8 cellular contexts compared by ENCODE assay signal in the genomic region with DNA sequence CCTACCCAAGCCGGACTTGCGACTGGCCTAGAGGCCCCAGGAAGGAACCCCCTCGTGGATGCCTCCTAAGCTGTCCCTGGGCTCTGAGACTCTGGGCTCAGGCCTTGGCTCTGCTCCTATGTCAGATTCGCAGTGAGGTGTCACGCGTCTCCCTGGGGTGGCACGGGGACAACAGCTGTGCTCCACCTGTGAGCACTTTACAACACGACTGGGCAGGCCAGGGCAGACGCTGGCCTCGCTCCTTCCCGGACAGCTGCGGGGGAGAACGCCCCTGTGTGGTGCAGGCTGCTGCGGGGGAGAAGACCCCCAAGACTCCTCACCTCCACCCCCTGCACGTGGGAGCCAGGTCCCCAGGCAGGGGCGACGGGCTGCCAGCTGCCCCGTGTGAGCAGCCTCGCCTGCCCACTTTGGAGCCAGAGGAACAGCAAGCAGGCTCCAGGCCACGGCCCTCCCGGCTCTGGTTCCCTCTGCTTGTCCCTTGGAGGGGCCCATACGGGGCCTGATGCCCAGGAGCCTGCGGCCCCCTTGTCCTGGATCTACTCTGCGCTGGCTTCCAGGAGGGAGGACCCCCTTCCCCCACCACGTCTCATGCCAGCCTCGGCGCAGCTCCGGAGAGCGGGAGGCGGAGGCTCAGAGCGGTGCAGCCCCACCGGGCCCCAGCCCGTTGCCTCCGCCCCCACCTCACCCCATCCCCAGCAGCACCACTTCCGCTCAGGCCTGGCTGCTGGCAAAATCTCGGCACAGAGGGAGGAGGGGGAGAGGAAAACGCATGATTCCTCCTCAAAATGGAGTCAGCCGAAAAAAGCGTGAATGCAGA. TPM values are rescaled to one million over a fixed set of nuclear protein-coding genes. Genes with fewer than 3 reads are reported as not detected.
DNase-seq lines count a peak whose midpoint lies in the region; ATAC-seq, FAIRE-seq and TF ChIP-seq lines count a peak whose summit lies in the region.

No MANE protein-coding gene starts in this region.

- H3K27me3 ChIP-seq in NT2/D1 (ENCODE audit: insufficient read depth, insufficient read length): no peaks in the 10 kb centered on the region
- H3K27me3 ChIP-seq in iPS-18a (ENCODE audit: control insufficient read depth, insufficient read depth, low read length): peaks cover 8% of the 10 kb centered on the region
- H3K27me3 ChIP-seq in H9 (ENCODE audit: insufficient read depth, low read length): no peaks in the 10 kb centered on the region

- no peak overlapping the region for H3K23ac ChIP-seq in H9 (ENCODE audit: insufficient read length, low read depth, low read length)

- no peak overlapping the region for H2BK20ac ChIP-seq in H9 (ENCODE audit: low read depth, low read length, poor library complexity, severe bottlenecking)

- H2AFZ ChIP-seq in H9 (ENCODE audit: low read length): no peak overlapping the region

- no peak overlapping the region for H3T11ph ChIP-seq in H9 (ENCODE audit: low read length)

- FAIRE-seq in urothelium cell line (lab: Jason Lieb, UNC): no peak

- intact Hi-C loops in left colon (cut with DNase I, micrococcal nuclease): no loop called here

- H3K4me1 Mint-ChIP-seq in H9: peaks cover 0 to 16% of the 10 kb centered on the region in 2 experiments

- peaks cover 0 to 2% (median 0%) of the 10 kb centered on the region in 3 experiments; a peak in 1 of 7 replicates for H3K36me3 Mint-ChIP-seq in H9 (ENCODE audit: insufficient read depth in 1 of 3, low read depth in 3 of 3)

- H3K4me3 ChIP-seq in NT2/D1 (ENCODE audit: insufficient read length, low read depth) (no peak overlapping the region), iPS-18a (ENCODE audit: low read length) (no peak overlapping the region)

- H3K23me2 ChIP-seq in H9 (ENCODE audit: insufficient read length, low read depth, low read length, poor library complexity, severe bottlenecking): no peaks in the 10 kb centered on the region

- no peak overlapping the region for H3K4me2 ChIP-seq in H9 (ENCODE audit: insufficient read depth, insufficient read length, low read length)

- no peak overlapping the region for H3K18ac ChIP-seq in H9 (ENCODE audit: insufficient read length, low read depth, low read length)

- H4K5ac ChIP-seq in H9 (ENCODE audit: insufficient read length, low read depth, low read length): no peak overlapping the region

- TF ChIP-seq CTCF in H9 (conservative IDR thresholded peaks at IDR 0.05): no peak

- H3K79me2 ChIP-seq in H9 (ENCODE audit: insufficient read depth, low read length): no peaks in the 10 kb centered on the region

- H3K27ac Mint-ChIP-seq in H9: no peak overlapping the region

- H3K9ac ChIP-seq in NT2/D1 (ENCODE audit: insufficient read length, low read depth) (peak overlapping the region; percentile 57), iPS-18a (ENCODE audit: low read length) (peak overlapping the region; percentile 22), H9 (ENCODE audit: extremely low read depth, insufficient read length, low read length) (no peak overlapping the region)

- no peak overlapping the region; the same call in none of the 2 replicates for H3K14ac ChIP-seq in H9 (ENCODE audit: insufficient read depth, low read length)

- no peaks in the 10 kb centered on the region for H3K36me3 ChIP-seq in NT2/D1 (ENCODE audit: insufficient read depth, insufficient read length, low read length)
- H3K36me3 ChIP-seq in iPS-18a (ENCODE audit: control insufficient read depth, low read depth, low read length): no peaks in the 10 kb centered on the region

- no CpG with 5 or more reads among the region's 39 CpGs for WGBS in H9 (ENCODE audit: extremely low coverage, insufficient read length, low lambda C conversion rate)

- H3K9me3 ChIP-seq in NT2/D1 (ENCODE audit: insufficient read depth, low read length): no peaks in the 10 kb centered on the region
- no peaks in the 10 kb centered on the region for H3K9me3 ChIP-seq in iPS-18a (ENCODE audit: control insufficient read depth, low read depth, low read length)
- no peaks in the 10 kb centered on the region for H3K9me3 ChIP-seq in H9 (ENCODE audit: control insufficient read depth, low read depth, low read length)

- H3K27ac ChIP-seq in iPS-18a (ENCODE audit: low read length) (no peak overlapping the region), H9 (ENCODE audit: insufficient read length, low read depth, low read length) (no peak overlapping the region)

- H2BK5ac ChIP-seq in H9 (ENCODE audit: insufficient read length, low read length): no peak overlapping the region

- no peak overlapping the region for H2BK120ac ChIP-seq in H9 (ENCODE audit: low read depth, low read length, poor library complexity, severe bottlenecking)

- H3K27me3 Mint-ChIP-seq in H9 (ENCODE audit: low read depth): no peaks in the 10 kb centered on the region

- no peaks in the 10 kb centered on the region for H4K20me1 ChIP-seq in H9 (ENCODE audit: control insufficient read depth, insufficient read depth, insufficient read length)

- H2AK5ac ChIP-seq in H9 (ENCODE audit: insufficient read length, low read length): no peak overlapping the region

- H2BK12ac ChIP-seq in H9 (ENCODE audit: insufficient read length, low read depth, low read length): no peak overlapping the region

- H3K56ac ChIP-seq in H9 (ENCODE audit: insufficient read length, low read depth, low read length): no peak overlapping the region

- no peak overlapping the region for H2BK15ac ChIP-seq in H9 (ENCODE audit: low read depth, low read length)

- H4K8ac ChIP-seq in H9 (replicated peaks; ENCODE audit: insufficient read length, low read depth, low read length): no peak overlapping the region

- H3K9me3 Mint-ChIP-seq in H9: no peaks in the 10 kb centered on the region

- no peak overlapping the region for H4K91ac ChIP-seq in H9 (ENCODE audit: insufficient read length, low read depth, low read length)

- peak overlapping the region in 1 of 2 experiments; percentile 55; a peak in 1 of 5 replicates for H3K4me3 Mint-ChIP-seq in H9

- DNase-seq in NT2/D1 (ENCODE audit: low read depth, low spot score): no peak
- DNase-seq in activated T-helper 9 cell treated with anti-CD3 and anti-CD28 coated beads, Interleukin-2, amount 50 U/mL, for 16 hours (ENCODE audit: low read depth): peak; percentile 55
- DNase-seq in stimulated activated CD4-positive, alpha-beta T cell treated with anti-CD3 and anti-CD28 coated beads, Interleukin-4, amount 100 ng/mL, for 1 hour: peak; percentile 70
- no peak for DNase-seq in urothelium cell line (ENCODE audit: low spot score)
- DNase-seq in H9: no peak
- no peak for DNase-seq in epidermal melanocyte (ENCODE audit: insufficient read length, low spot score)
- DNase-seq in left colon: no peak

- H3K79me1 ChIP-seq in H9 (ENCODE audit: insufficient read depth, low read depth, low read length, poor library complexity, severe bottlenecking): no peaks in the 10 kb centered on the region

- H3K4ac ChIP-seq in H9 (ENCODE audit: low read depth, low read length): no peak overlapping the region

- no peak for ATAC-seq in left colon

- H3K4me1 ChIP-seq in NT2/D1 (ENCODE audit: insufficient read depth, insufficient read length) (peaks cover 8% of the 10 kb centered on the region), iPS-18a (ENCODE audit: control insufficient read depth, low read depth, low read length) (peaks cover 6% of the 10 kb centered on the region), H9 (ENCODE audit: insufficient read depth, low read length) (no peaks in the 10 kb centered on the region)

RNA-seq across cellular contexts. Expression of gene SARDH, which starts 36.0 kb away (rescaled TPM):
- total RNA-seq in H9 (2021): 5.3 TPM in 2 replicates
- under 1 TPM; 0.40 to 0.92 TPM for total RNA-seq in left colon

Comparison
In these comparisons a context has a peak if more than half of its experiments do, and no peak if none do; other contexts are left out.
1. DNase-seq: peak in activated T-helper 9 cell treated with anti-CD3 and anti-CD28 coated beads, Interleukin-2, amount 50 U/mL, for 16 hours (single experiment) and stimulated activated CD4-positive, alpha-beta T cell treated with anti-CD3 and anti-CD28 coated beads, Interleukin-4, amount 100 ng/mL, for 1 hour (single experiment); none in NT2/D1 (single experiment), urothelium cell line (single experiment), H9 (single experiment), epidermal melanocyte (single experiment) and left colon (0 of 2).